28 cellular contexts compared by ENCODE assay signal in genomic region chr9:136358888-136359287, GRCh38.
"Had no signal": no experiment of that assay in that cellular context is flagged by ENCODE, and none has a peak within 500 bp of the region (broad histone marks: within the 10 kb centered on the region; RNA-seq: fewer than 3 reads in every experiment).

No MANE protein-coding gene starts in this region.

- H3K4me3 Mint-ChIP-seq: activated CD4-positive, alpha-beta T cell treated with anti-CD3 and anti-CD28 coated beads, Interleukin-2, amount 10 ng/mL, durations not matched to agents 7 days and 5 days; activated CD8-positive, alpha-beta T cell treated with anti-CD3 and anti-CD28 coated beads for 36 hours; activated naive CD8-positive, alpha-beta T cell; activated T-cell treated with anti-CD3 and anti-CD28 coated beads, Interleukin-2, amount 50 U/mL, for 4 hours; activated T-helper 17 cell treated with anti-CD3 and anti-CD28 coated beads, Interleukin-2, amount 50 U/mL, for 72 hours; effector memory CD8-positive, alpha-beta T cell; WTC11 had no signal

- H3K27me3 ChIP-seq: brain microvascular endothelial cell, gastrocnemius medialis, heart left ventricle had no signal

- H3K27me3 Mint-ChIP-seq: activated CD4-positive, alpha-beta T cell treated with anti-CD3 and anti-CD28 coated beads, Interleukin-2, amount 10 ng/mL, durations not matched to agents 7 days and 5 days; activated CD8-positive, alpha-beta T cell treated with anti-CD3 and anti-CD28 coated beads for 36 hours; activated naive CD8-positive, alpha-beta T cell; activated T-helper 17 cell treated with anti-CD3 and anti-CD28 coated beads, Interleukin-2, amount 50 U/mL, for 72 hours; effector memory CD8-positive, alpha-beta T cell had no signal

- H3K36me3 ChIP-seq: gastrocnemius medialis had no signal

- ATAC-seq: activated CD8-positive, alpha-beta T cell treated with anti-CD3 and anti-CD28 coated beads for 36 hours; activated T-cell treated with anti-CD3 and anti-CD28 coated beads, Interleukin-2, amount 50 U/mL, for 4 hours; activated T-helper 17 cell treated with anti-CD3 and anti-CD28 coated beads, Interleukin-2, amount 50 U/mL, for 72 hours; effector memory CD8-positive, alpha-beta T cell; esophagus mucosa; gastrocnemius medialis; heart left ventricle; WTC11 had no signal

- H3K9me3 Mint-ChIP-seq: activated CD4-positive, alpha-beta T cell treated with anti-CD3 and anti-CD28 coated beads, Interleukin-2, amount 10 ng/mL, durations not matched to agents 7 days and 5 days; activated CD8-positive, alpha-beta T cell treated with anti-CD3 and anti-CD28 coated beads for 36 hours; activated T-cell treated with anti-CD3 and anti-CD28 coated beads, Interleukin-2, amount 50 U/mL, for 4 hours; activated T-helper 17 cell treated with anti-CD3 and anti-CD28 coated beads, Interleukin-2, amount 50 U/mL, for 72 hours; effector memory CD8-positive, alpha-beta T cell; WTC11 had no signal

- H3K4me3 ChIP-seq: gastrocnemius medialis, heart left ventricle had no signal

- H3K27ac Mint-ChIP-seq: activated CD4-positive, alpha-beta T cell treated with anti-CD3 and anti-CD28 coated beads, Interleukin-2, amount 10 ng/mL, durations not matched to agents 7 days and 5 days; activated CD8-positive, alpha-beta T cell treated with anti-CD3 and anti-CD28 coated beads for 36 hours; activated naive CD8-positive, alpha-beta T cell; activated T-helper 17 cell treated with anti-CD3 and anti-CD28 coated beads, Interleukin-2, amount 50 U/mL, for 72 hours; effector memory CD8-positive, alpha-beta T cell; WTC11 had no signal

- H3K9me3 ChIP-seq: gastrocnemius medialis, heart left ventricle had no signal

- H3K27ac ChIP-seq: brain microvascular endothelial cell, gastrocnemius medialis, VCaP had no signal

- H3K4me1 Mint-ChIP-seq: activated T-helper 17 cell treated with anti-CD3 and anti-CD28 coated beads, Interleukin-2, amount 50 U/mL, for 72 hours had no signal

- DNase-seq: activated CD4-positive, alpha-beta T cell treated with anti-CD3 and anti-CD28 coated beads for 1 hour; activated CD4-positive, alpha-beta T cell treated with anti-CD3 and anti-CD28 coated beads for 4 hours; activated CD4-positive, alpha-beta T cell treated with anti-CD3 and anti-CD28 coated beads, Interleukin-2, amount 10 ng/mL, durations not matched to agents 7 days and 5 days; activated CD4-positive, alpha-beta T cell treated with anti-CD3 and anti-CD28 coated beads, Interleukin-2, amount 50 U/mL, for 4 hours; activated CD8-positive, alpha-beta memory T cell treated with anti-CD3 and anti-CD28 coated beads for 24 hours; activated CD8-positive, alpha-beta T cell treated with anti-CD3 and anti-CD28 coated beads for 36 hours; activated effector memory CD4-positive, alpha-beta T cell treated with Interleukin-2 at 50 U/mL for 16 hours; activated gamma-delta T cell treated with Interleukin-2 at 50 U/mL for 16 hours; activated naive CD4-positive, alpha-beta T cell treated with anti-CD3 and anti-CD28 coated beads, Interleukin-2, amount 50 U/mL, for 16 hours; activated naive CD4-positive, alpha-beta T cell treated with Interleukin-2 at 50 U/mL for 16 hours; activated T-cell treated with anti-CD3 and anti-CD28 coated beads, Interleukin-2, amount 50 U/mL, for 4 hours; amniotic stem cell; anterior cingulate cortex; brain microvascular endothelial cell; caudate nucleus; cortex of kidney; dermis blood vessel endothelial cell; effector CD4-positive, alpha-beta T cell; effector memory CD8-positive, alpha-beta T cell; gastrocnemius medialis; glutamatergic neuron; heart left ventricle; T-helper 2 cell had no signal

- H3K36me3 Mint-ChIP-seq: activated naive CD8-positive, alpha-beta T cell; WTC11 had no signal
